Comparison of ENCODE assay signal across 18 cellular contexts in genomic region chr4:87322754-87323153, GRCh38. TPM values are rescaled to one million over a fixed set of nuclear protein-coding genes. Genes with fewer than 3 reads are reported as not detected.
"Had no signal": no experiment of that assay in that cellular context is flagged by ENCODE, and none has a peak within 500 bp of the region (broad histone marks: within the 10 kb centered on the region; RNA-seq: fewer than 3 reads in every experiment).

TSS of gene HSD17B13 (minus strand) at chr4:87322882. CDS start at chr4:87322841, 41 bp downstream.

- H3K36me3 ChIP-seq: ovary, upper lobe of right lung, WERI-Rb-1 had no signal

- H3K27me3 ChIP-seq: ovary, testis, upper lobe of right lung had no signal

- H3K9me3 ChIP-seq: ovary, testis, upper lobe of right lung had no signal

- DNase-seq: activated CD4-positive, alpha-beta T cell treated with anti-CD3 and anti-CD28 coated beads, Interleukin-2, amount 50 U/mL, for 48 hours; activated CD8-positive, alpha-beta memory T cell treated with anti-CD3 and anti-CD28 coated beads, Interleukin-2, amount 10 ng/mL, durations not matched to agents 7 days and 5 days; activated effector memory CD4-positive, alpha-beta T cell treated with Interleukin-2 at 50 U/mL for 16 hours; activated naive CD4-positive, alpha-beta T cell treated with anti-CD3 and anti-CD28 coated beads, Interleukin-2, amount 50 U/mL, for 16 hours; activated T-cell treated with anti-CD3 and anti-CD28 coated beads, Interleukin-2, amount 50 U/mL, for 24 hours; dermis blood vessel endothelial cell; effector memory CD8-positive, alpha-beta T cell; foreskin melanocyte; ovary; stimulated activated naive CD8-positive, alpha-beta T cell treated with anti-CD3 and anti-CD28 coated beads, Interleukin-15, amount 100 ng/mL, for 72 hours; testis; upper lobe of right lung; WERI-Rb-1 had no signal

- FAIRE-seq: astrocyte, bronchial epithelial cell had no signal

- ATAC-seq: activated CD8-positive, alpha-beta memory T cell treated with anti-CD3 and anti-CD28 coated beads, Interleukin-2, amount 10 ng/mL, durations not matched to agents 7 days and 5 days; effector memory CD8-positive, alpha-beta T cell; sciatic nerve; stimulated activated naive CD8-positive, alpha-beta T cell treated with anti-CD3 and anti-CD28 coated beads, Interleukin-15, amount 100 ng/mL, for 72 hours; upper lobe of right lung had no signal

- H3K27ac ChIP-seq: ovary, testis, upper lobe of right lung, WERI-Rb-1 had no signal

- H3K4me1 ChIP-seq: testis, upper lobe of right lung had no signal

- H3K4me3 ChIP-seq: lung, ovary, testis, upper lobe of right lung had no signal

RNA-seq across cellular contexts. Expression of gene HSD17B13, which starts in this region (rescaled TPM):
- total RNA-seq: bronchial epithelial cell, dermis blood vessel endothelial cell, neural crest cell had no signal
